ENCODE assay signal across 1 cellular context in the genomic region with DNA sequence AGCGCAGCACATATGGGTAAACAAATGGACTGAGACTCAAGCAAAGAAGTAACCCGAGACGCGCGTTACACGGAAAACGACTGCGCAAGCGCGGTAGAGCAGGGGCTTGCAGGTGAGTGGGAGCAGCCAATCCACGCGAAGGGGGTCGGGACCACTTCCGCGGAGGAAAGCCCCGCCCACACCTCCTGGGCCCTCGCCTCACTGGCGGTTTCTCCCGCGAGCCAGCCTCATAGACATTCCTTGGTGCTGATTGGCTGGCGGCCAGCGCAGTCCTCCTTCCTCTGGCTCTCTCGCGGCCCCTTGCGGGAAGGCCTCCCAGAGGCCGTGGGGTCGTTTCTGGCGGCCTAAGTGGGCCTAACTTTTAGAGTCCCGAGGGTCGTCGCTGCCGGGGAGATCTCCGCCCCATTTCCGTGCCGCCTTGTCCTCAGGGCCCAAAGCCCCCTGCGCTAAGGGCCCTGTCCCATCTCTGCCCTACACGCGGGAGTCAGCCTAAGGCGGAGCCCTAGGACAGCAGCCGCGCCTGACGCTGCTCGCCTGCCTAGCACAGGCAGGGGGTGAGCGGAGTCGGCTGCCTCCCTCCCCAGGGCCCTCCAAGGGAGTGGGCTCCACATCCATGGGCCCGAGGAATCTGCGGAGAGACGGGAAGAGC.
TF ChIP-seq lines count a peak whose summit lies in the region.

No MANE protein-coding gene starts in this region.

TF ChIP-seq in GM12878, 131 proteins besides CTCF, POLR2A, EP300 and RAD21 (continued from another document):
- TF ChIP-seq SP1 (IDR thresholded peaks at IDR 0.05; ENCODE audit: low read depth, low read length), result peak; percentile 67
- TF ChIP-seq ZNF384 (IDR thresholded peaks at IDR 0.05; ENCODE audit: borderline replicate concordance, low read depth, low read length), result no peak
- TF ChIP-seq RUNX3 (IDR thresholded peaks at IDR 0.05; ENCODE audit: low read length), result peak; percentile 41; the same call in 1 of the 2 replicates
- TF ChIP-seq CBX3 (IDR thresholded peaks at IDR 0.05; ENCODE audit: borderline replicate concordance, low read depth), result no peak
- no peak for TF ChIP-seq ZNF24 (IDR thresholded peaks at IDR 0.05)
- TF ChIP-seq, protein P1, sequence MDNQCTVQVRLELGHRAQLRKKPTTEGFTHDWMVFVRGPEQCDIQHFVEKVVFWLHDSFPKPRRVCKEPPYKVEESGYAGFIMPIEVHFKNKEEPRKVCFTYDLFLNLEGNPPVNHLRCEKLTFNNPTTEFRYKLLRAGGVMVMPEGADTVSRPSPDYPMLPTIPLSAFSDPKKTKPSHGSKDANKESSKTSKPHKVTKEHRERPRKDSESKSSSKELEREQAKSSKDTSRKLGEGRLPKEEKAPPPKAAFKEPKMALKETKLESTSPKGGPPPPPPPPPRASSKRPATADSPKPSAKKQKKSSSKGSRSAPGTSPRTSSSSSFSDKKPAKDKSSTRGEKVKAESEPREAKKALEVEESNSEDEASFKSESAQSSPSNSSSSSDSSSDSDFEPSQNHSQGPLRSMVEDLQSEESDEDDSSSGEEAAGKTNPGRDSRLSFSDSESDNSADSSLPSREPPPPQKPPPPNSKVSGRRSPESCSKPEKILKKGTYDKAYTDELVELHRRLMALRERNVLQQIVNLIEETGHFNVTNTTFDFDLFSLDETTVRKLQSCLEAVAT (IDR thresholded peaks at IDR 0.05), result no peak
